In the genomic region with DNA sequence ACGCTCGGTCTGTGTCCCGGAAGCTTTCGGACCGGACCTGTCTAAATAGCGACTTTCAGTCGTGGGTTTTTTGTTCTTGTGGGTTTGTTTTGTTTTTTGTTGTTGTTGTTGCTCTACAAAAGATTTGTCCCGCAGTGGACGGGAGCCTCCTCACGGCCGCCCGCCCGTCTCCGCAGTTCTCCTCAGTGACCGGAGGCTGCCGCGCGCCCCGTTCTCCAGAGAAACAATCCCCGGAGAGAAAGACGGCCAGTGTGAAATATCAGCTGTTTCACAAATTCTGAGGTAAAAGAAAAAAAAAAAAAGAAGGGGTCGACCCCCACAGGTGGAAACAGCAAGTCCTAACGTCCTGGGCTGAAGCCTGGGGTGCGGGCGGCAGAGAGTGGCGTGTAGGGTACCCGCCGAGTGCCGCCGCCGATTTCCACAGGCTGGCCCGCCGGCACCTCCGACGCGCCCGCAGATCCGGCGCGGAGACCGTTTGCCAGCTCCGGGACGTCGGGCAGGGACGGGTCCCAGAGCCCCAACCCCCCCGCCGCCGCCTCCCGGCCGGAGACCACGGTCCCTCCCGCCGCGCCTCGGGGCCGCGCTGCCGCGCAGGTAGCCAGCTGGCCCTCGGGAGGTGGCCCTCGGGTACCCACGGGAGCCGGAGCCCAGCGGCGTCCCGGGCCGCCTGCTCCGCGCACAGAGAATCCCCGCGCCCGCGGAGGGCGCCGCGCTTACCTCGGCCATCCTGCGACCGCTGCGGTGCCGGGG, we compare ENCODE assay signal across 9 cellular contexts. TPM values are rescaled to one million over a fixed set of nuclear protein-coding genes. Genes with fewer than 3 reads are reported as not detected.
DNase-seq lines count a peak whose midpoint lies in the region; ATAC-seq, FAIRE-seq and TF ChIP-seq lines count a peak whose summit lies in the region.
"Had no signal": no experiment of that assay in that cellular context is flagged by ENCODE, and none has a peak within 500 bp of the region (broad histone marks: within the 10 kb centered on the region; RNA-seq: fewer than 3 reads in every experiment).

No MANE protein-coding gene starts in this region.

- H3K4me1 ChIP-seq in SJSA1 (replicated peaks) (peaks cover 48% of the 10 kb centered on the region), pancreas (no peaks in the 10 kb centered on the region), mucosa of descending colon (ENCODE audit: low read depth) (no peaks in the 10 kb centered on the region)

- H3K27me3 ChIP-seq in SJSA1 (replicated peaks) (no peaks in the 10 kb centered on the region), pancreas (peaks cover 0 to 29% (median 13%) of the 10 kb centered on the region in 4 donors)

- H3K36me3 ChIP-seq in SJSA1 (peaks cover 8% of the 10 kb centered on the region), pancreas (no peaks in the 10 kb centered on the region), mucosa of descending colon (ENCODE audit: low read depth) (no peaks in the 10 kb centered on the region)

- WGBS in pancreas, 2 donors = 7% methylated on average over 50 to 81 of the region's 81 CpGs

- H3K4me3 ChIP-seq in SJSA1 = peak overlapping the region; percentile 66
- H3K4me3 ChIP-seq in fibroblast of villous mesenchyme (ENCODE audit: low read depth, low read length) = peak overlapping the region; percentile 84
- H3K4me3 ChIP-seq in pancreas = peak overlapping the region in 3 of 4 donors; percentile 24 to 48 (median 30)
- H3K4me3 ChIP-seq in mucosa of descending colon = no peak overlapping the region

- no peak for FAIRE-seq in pancreas (lab: Jason Lieb, UNC)

- intact Hi-C loops in pancreas (cut with DNase I) = no loop called here
- intact Hi-C loops in mucosa of descending colon (cut with DNase I, micrococcal nuclease) = no loop called here

- ATAC-seq in pancreas (peak in 3 of 4 donors; percentile 39 to 56 (median 41)), GM18517 (IDR thresholded peaks at IDR 0.05; ENCODE audit: unreplicated experiment) (no peak), HG03039 (IDR thresholded peaks at IDR 0.05; ENCODE audit: unreplicated experiment) (no peak), mucosa of descending colon (no peak)

- DNase-seq in DMS114 treated with DMSO at 0.1 percent for 48 hours (lab: John Stamatoyannopoulos, UW; ENCODE audit: unreplicated experiment) (peak; percentile 22), SJSA1 (ENCODE audit: low read depth in 1 of 2, low spot score in 2 of 2) (peak; percentile 46 to 65), fibroblast of villous mesenchyme (ENCODE audit: low read depth) (peak; percentile 40), pancreas (peak in 3 of 6 donors; percentile 24 to 60 (median 55)), NCI-H1092 (lab: John Stamatoyannopoulos, UW) (no peak), mucosa of descending colon (no peak)
- DNase-seq: NCI-H1092 treated with DMSO at 0.1 percent for 48 hours had no signal

- no peaks in the 10 kb centered on the region for H3K9me3 ChIP-seq in SJSA1 (replicated peaks)
- no peaks in the 10 kb centered on the region for H3K9me3 ChIP-seq in pancreas
- H3K9me3 ChIP-seq in mucosa of descending colon = no peaks in the 10 kb centered on the region

- H3K27ac ChIP-seq in SJSA1 (peak overlapping the region; percentile 62), pancreas (no peak overlapping the region)

- TF ChIP-seq CTCF in fibroblast of villous mesenchyme (IDR thresholded peaks at IDR 0.05; ENCODE audit: insufficient read depth, low read depth, low read length) = no peak
- no peak for TF ChIP-seq CTCF in pancreas (IDR thresholded peaks at IDR 0.05)
- no peak for TF ChIP-seq CTCF in mucosa of descending colon (IDR thresholded peaks at IDR 0.05)

RNA-seq across cellular contexts. Expression of gene BNC1, which starts 0.5 kb away (rescaled TPM):
- 10.5 and 12.1 TPM in 2 replicates for total RNA-seq in SJSA1 (2014; rRNA removed; shearing (Covaris generic))
- total RNA-seq in fibroblast of villous mesenchyme (5.2 and 6.9 TPM in 2 replicates), pancreas (under 1 TPM in 1 of 6 donors, not detected in 5; 0.06 TPM), mucosa of descending colon (under 1 TPM in 1 of 3 donors, not detected in 2; 0.16 TPM)
- under 1 TPM; 0.02 to 0.42 TPM for polyA plus RNA-seq in pancreas

Comparison
In these comparisons a context has a peak if more than half of its experiments do, and no peak if none do; other contexts are left out.
1. DNase-seq: peak in DMS114 treated with DMSO at 0.1 percent for 48 hours (single experiment), SJSA1 (2 of 2) and fibroblast of villous mesenchyme (single experiment); none in NCI-H1092 (single experiment) and mucosa of descending colon (0 of 3).
2. ATAC-seq: peak in pancreas (3 of 4); none in GM18517 (single experiment), HG03039 (single experiment) and mucosa of descending colon (single experiment).